In the genomic region with DNA sequence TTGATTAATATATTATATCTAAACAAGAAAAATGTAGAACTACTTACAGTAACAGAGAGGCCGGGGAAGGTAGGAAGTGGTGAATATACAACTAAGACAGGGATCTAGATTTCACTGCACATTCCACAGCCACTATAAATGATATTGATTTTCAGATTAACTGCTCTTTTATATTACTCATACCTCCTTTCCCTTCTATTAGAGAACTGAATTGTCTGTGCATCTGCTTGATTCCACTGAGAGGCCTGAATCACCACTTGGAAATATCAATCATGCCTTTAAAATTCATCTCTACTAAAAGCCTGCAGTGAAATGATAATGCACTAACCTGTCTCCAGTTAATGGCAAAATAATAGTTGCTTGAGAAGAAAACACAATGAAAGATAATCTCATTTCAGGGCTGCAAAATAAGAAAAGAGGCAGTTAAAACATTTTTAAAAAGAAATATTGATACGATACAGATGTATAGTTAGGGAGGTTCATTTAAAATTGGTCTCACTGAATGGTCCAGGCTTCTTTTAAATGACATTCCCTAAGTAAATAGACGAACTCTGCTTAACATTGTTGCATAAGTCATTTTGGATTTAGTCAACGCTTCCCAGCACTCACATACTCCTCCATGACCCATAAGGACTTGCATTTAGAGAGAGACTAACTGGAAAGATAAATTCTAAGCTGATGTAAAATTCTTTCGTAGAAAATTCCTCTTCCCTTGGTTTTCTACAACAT, we compare ENCODE assay signal across 12 cellular contexts. TPM values are rescaled to one million over a fixed set of nuclear protein-coding genes. Genes with fewer than 3 reads are reported as not detected.
DNase-seq lines count a peak whose midpoint lies in the region; ATAC-seq and TF ChIP-seq lines count a peak whose summit lies in the region.
"Had no signal": no experiment of that assay in that cellular context is flagged by ENCODE, and none has a peak within 500 bp of the region (broad histone marks: within the 10 kb centered on the region; RNA-seq: fewer than 3 reads in every experiment).

No MANE protein-coding gene starts in this region.

- peaks cover 17% of the 10 kb centered on the region for H3K36me3 ChIP-seq in CD4-positive, CD25-positive, alpha-beta regulatory T cell (ENCODE audit: control insufficient read depth, insufficient read depth, low read length)
- H3K36me3 ChIP-seq in brain microvascular endothelial cell (replicated peaks) (peaks cover 44% of the 10 kb centered on the region), H7 (replicated peaks; ENCODE audit: control insufficient read depth, insufficient read depth, low read length) (no peaks in the 10 kb centered on the region)

- H3K27me3 ChIP-seq in CD4-positive, CD25-positive, alpha-beta regulatory T cell (ENCODE audit: control insufficient read depth, insufficient read depth, low read length): no peaks in the 10 kb centered on the region
- H3K27me3 ChIP-seq in brain microvascular endothelial cell (replicated peaks): no peaks in the 10 kb centered on the region
- H3K27me3 ChIP-seq in H7 (ENCODE audit: control insufficient read depth, insufficient read depth, low read length): peaks cover 5% of the 10 kb centered on the region; the same call in 1 of the 2 replicates

- peak overlapping the region; percentile 86 for H3K27ac ChIP-seq in CD4-positive, CD25-positive, alpha-beta regulatory T cell (ENCODE audit: insufficient read depth, low read length, poor library complexity, severe bottlenecking)
- H3K27ac ChIP-seq in brain microvascular endothelial cell: peak overlapping the region; percentile 23

- ATAC-seq in CD4-positive, CD25-positive, alpha-beta regulatory T cell (ENCODE audit: low read depth in 2 of 2): no peak
- ATAC-seq in naive thymus-derived CD8-positive, alpha-beta T cell: no peak
- ATAC-seq in GM19035 (IDR thresholded peaks at IDR 0.05; ENCODE audit: unreplicated experiment): no peak

- peaks cover 27% of the 10 kb centered on the region for H3K36me3 Mint-ChIP-seq in CD4-positive, CD25-positive, alpha-beta regulatory T cell
- H3K36me3 Mint-ChIP-seq in naive thymus-derived CD8-positive, alpha-beta T cell: peaks cover 0 to 30% (median 4%) of the 10 kb centered on the region in 3 donors

- TF ChIP-seq CTCF in NB4 (IDR thresholded peaks at IDR 0.05; ENCODE audit: low read depth, low read length) (no peak), brain microvascular endothelial cell (IDR thresholded peaks at IDR 0.05; ENCODE audit: low read depth, low read length, missing control alignments) (no peak)

- peaks cover 77% of the 10 kb centered on the region for H3K4me1 ChIP-seq in CD4-positive, CD25-positive, alpha-beta regulatory T cell (ENCODE audit: control insufficient read depth, insufficient read depth, low read length, poor library complexity, severe bottlenecking)

- TF ChIP-seq POLR2A in NB4 (IDR thresholded peaks at IDR 0.05; ENCODE audit: extremely low read depth, insufficient read length): no peak

- in situ Hi-C loops in brain microvascular endothelial cell (cut with HindIII; ENCODE audit: low pct_ligation_motif_present, low sequenced_read_pairs): no loop called here

- H3K9me3 ChIP-seq in CD4-positive, CD25-positive, alpha-beta regulatory T cell (ENCODE audit: control insufficient read depth in 2 of 2, low read length in 2 of 2): no peaks in the 10 kb centered on the region

- no peaks in the 10 kb centered on the region for H3K27me3 Mint-ChIP-seq in CD4-positive, CD25-positive, alpha-beta regulatory T cell
- H3K27me3 Mint-ChIP-seq in naive thymus-derived CD8-positive, alpha-beta T cell: no peaks in the 10 kb centered on the region

- H3K4me3 Mint-ChIP-seq in CD4-positive, CD25-positive, alpha-beta regulatory T cell: peak overlapping the region; percentile 93 to 97 (median 97)
- peak overlapping the region in 2 of 10 donors; percentile 92 to 99 for H3K4me3 Mint-ChIP-seq in naive thymus-derived CD8-positive, alpha-beta T cell

- H3K9me3 Mint-ChIP-seq in CD4-positive, CD25-positive, alpha-beta regulatory T cell: no peaks in the 10 kb centered on the region
- no peaks in the 10 kb centered on the region for H3K9me3 Mint-ChIP-seq in naive thymus-derived CD8-positive, alpha-beta T cell
- H3K9me3 Mint-ChIP-seq: immature natural killer cell had no signal

- POLR2A ChIA-PET in naive thymus-derived CD8-positive, alpha-beta T cell (lab: Charles Lee): no interaction called here

- peak overlapping the region; percentile 47 to 97 (median 61) for H3K27ac Mint-ChIP-seq in CD4-positive, CD25-positive, alpha-beta regulatory T cell
- H3K27ac Mint-ChIP-seq in naive thymus-derived CD8-positive, alpha-beta T cell: peak overlapping the region in 6 of 10 donors; percentile 18 to 87 (median 65)

- peaks cover 49 to 80% (median 69%) of the 10 kb centered on the region in 4 donors for H3K4me1 Mint-ChIP-seq in CD4-positive, CD25-positive, alpha-beta regulatory T cell
- H3K4me1 Mint-ChIP-seq in naive thymus-derived CD8-positive, alpha-beta T cell: peaks cover 17 to 54% (median 40%) of the 10 kb centered on the region in 4 donors

- H3K4me3 ChIP-seq in CD4-positive, CD25-positive, alpha-beta regulatory T cell (ENCODE audit: low read depth, low read length): peak overlapping the region; percentile 96
- H3K4me3 ChIP-seq in NB4 (ENCODE audit: low read depth, low read length) (peak overlapping the region; percentile 80), brain microvascular endothelial cell (ENCODE audit: low read depth, low read length) (peak overlapping the region; percentile 89), H7 (ENCODE audit: insufficient read depth, low read depth, low read length) (no peak overlapping the region)

- DNase-seq in CD4-positive, CD25-positive, alpha-beta regulatory T cell: no peak
- DNase-seq in NB4 (ENCODE audit: low read depth) (no peak), brain microvascular endothelial cell (no peak), H7 (no peak), NCI-H69 (lab: John Stamatoyannopoulos, UW) (no peak)
- no peak for DNase-seq in naive thymus-derived CD8-positive, alpha-beta T cell
- DNase-seq in stimulated activated CD4-positive, alpha-beta T cell treated with anti-CD3 and anti-CD28 coated beads, Interleukin-1b, Interleukin-23, amount 100 ng/mL, for 48 hours: no peak
- DNase-seq: immature natural killer cell; Kasumi-1; stimulated activated CD4-positive, alpha-beta T cell treated with anti-CD3 and anti-CD28 coated beads, Interleukin-2, amount 100 ng/mL, for 48 hours; substantia nigra had no signal

RNA-seq across cellular contexts. Expression of gene ANTXR2, which starts 3.8 kb away (rescaled TPM):
- 117 TPM for total RNA-seq in CD4-positive, CD25-positive, alpha-beta regulatory T cell
- 10 to 100 TPM; 66.4 to 98.4 (median 69.1) TPM for polyA plus RNA-seq in CD4-positive, CD25-positive, alpha-beta regulatory T cell
- 10 to 100 TPM; 19.3 to 21.9 TPM for total RNA-seq in naive thymus-derived CD8-positive, alpha-beta T cell
- polyA plus RNA-seq in naive thymus-derived CD8-positive, alpha-beta T cell: 10 to 100 TPM; 11.4 to 22.1 (median 11.5) TPM
- total RNA-seq in H7 (2014; rRNA removed; shearing (Covaris generic)): 7.7 and 10.8 TPM in 2 replicates
